Comparison of ENCODE assay signal across 18 cellular contexts in the genomic region with DNA sequence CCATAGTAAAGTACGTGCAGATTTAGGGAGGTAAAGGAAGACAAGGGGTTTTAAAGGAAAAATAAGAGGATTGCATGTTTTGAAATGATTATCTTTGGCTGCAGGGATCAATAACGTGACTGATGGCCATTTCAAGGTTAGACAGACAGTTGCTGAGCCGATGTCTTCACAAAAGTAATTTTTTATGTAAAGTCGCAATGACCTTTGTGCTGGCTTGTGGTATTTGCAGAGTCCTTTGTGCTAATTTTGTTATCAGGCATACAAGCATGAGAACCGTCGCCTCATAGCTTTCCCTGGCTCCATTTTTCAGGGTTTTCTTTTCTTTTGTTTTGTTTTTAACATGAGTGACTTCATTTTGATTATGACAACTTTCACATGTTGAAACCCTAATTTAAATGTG.
DNase-seq lines count a peak whose midpoint lies in the region; ATAC-seq, FAIRE-seq and TF ChIP-seq lines count a peak whose summit lies in the region.
"Had no signal": no experiment of that assay in that cellular context is flagged by ENCODE, and none has a peak within 500 bp of the region (broad histone marks: within the 10 kb centered on the region; RNA-seq: fewer than 3 reads in every experiment).

No MANE protein-coding gene starts in this region.

- H3K27ac ChIP-seq in OCI-LY1 (ENCODE audit: low read depth, low read length, poor library complexity, severe bottlenecking) (no peak overlapping the region), liver (ENCODE audit: low read depth in 1 of 2, low read length in 2 of 2) (no peak overlapping the region)
- H3K27ac ChIP-seq: BLaER1 treated with 17β-estradiol and CSF1 and Interleukin-3, amounts not matched to agents 10 nM and 100 nM; GM23248 had no signal

- no peak overlapping the region for H3K4me3 Mint-ChIP-seq in stimulated activated naive B cell treated with anti-CD40 and anti-IgM and Interleukin-4, amounts not matched to agents 10 μg/mL and 1 μg/mL and 100 μg/mL, for 72 hours
- no peak overlapping the region for H3K4me3 Mint-ChIP-seq in MCF 10A (ENCODE audit: unreplicated experiment)
- H3K4me3 Mint-ChIP-seq in activated naive CD8-positive, alpha-beta T cell treated with anti-CD3 and anti-CD28 coated beads, Interleukin-2, amount 50 U/mL, for 24 hours: no peak overlapping the region
- H3K4me3 Mint-ChIP-seq: B cell; CD8-positive, alpha-beta T cell; IgD-negative memory B cell had no signal

- TF ChIP-seq CTCF in D721Med (IDR thresholded peaks at IDR 0.05; ENCODE audit: insufficient read depth, missing control alignments) (no peak), OCI-LY1 (IDR thresholded peaks at IDR 0.05; ENCODE audit: low read length) (no peak), liver (IDR thresholded peaks at IDR 0.05; ENCODE audit: low read depth, low read length, missing input control) (no peak), MCF 10A (IDR thresholded peaks at IDR 0.05; ENCODE audit: unreplicated experiment) (no peak)

- H3K79me2 ChIP-seq in OCI-LY1 (ENCODE audit: insufficient read depth, low read length): no peaks in the 10 kb centered on the region

- no peaks in the 10 kb centered on the region for H4K20me1 ChIP-seq in OCI-LY1 (ENCODE audit: insufficient read depth, low read length)
- H4K20me1 ChIP-seq: BLaER1 treated with 17β-estradiol and CSF1 and Interleukin-3, amounts not matched to agents 10 nM and 100 nM had no signal

- ATAC-seq in stimulated activated naive B cell treated with anti-CD40 and anti-IgM and Interleukin-4, amounts not matched to agents 10 μg/mL and 1 μg/mL and 100 μg/mL, for 72 hours (replicated peaks): no peak
- no peak for ATAC-seq in activated naive CD8-positive, alpha-beta T cell treated with anti-CD3 and anti-CD28 coated beads, Interleukin-2, amount 50 U/mL, for 24 hours
- ATAC-seq: CD8-positive, alpha-beta T cell had no signal

- peak; percentile 38 for FAIRE-seq in D721Med (lab: Jason Lieb, UNC)
- FAIRE-seq: G401.6, GM12892, GM18507 had no signal

- intact Hi-C loops in MCF 10A (cut with micrococcal nuclease): no loop called here

- DNase-seq in D721Med (ENCODE audit: insufficient read length, low spot score) (no peak), NCI-H2107 treated with DMSO at 0.1 percent for 48 hours (lab: John Stamatoyannopoulos, UW; ENCODE audit: unreplicated experiment) (no peak), MCF 10A (ENCODE audit: unreplicated experiment) (no peak)
- no peak for DNase-seq in stimulated activated naive B cell treated with anti-CD40 and anti-IgM and Interleukin-4, amounts not matched to agents 10 μg/mL and 1 μg/mL and 100 μg/mL, for 72 hours
- no peak for DNase-seq in activated naive CD8-positive, alpha-beta T cell treated with anti-CD3 and anti-CD28 coated beads, Interleukin-2, amount 50 U/mL, for 24 hours
- DNase-seq: 8988T; Calu3; CD8-positive, alpha-beta T cell; GM23248 had no signal

- 40% methylated on average over 6 of the region's 6 CpGs for WGBS in liver

- H3K36me3 ChIP-seq in OCI-LY1 (ENCODE audit: insufficient read depth, low read length) (no peaks in the 10 kb centered on the region), liver (ENCODE audit: control insufficient read depth in 4 of 4, insufficient read depth in 3 of 4, low read depth in 1 of 4, low read length in 3 of 4) (no peaks in the 10 kb centered on the region)
- H3K36me3 ChIP-seq: HAP-1 had no signal

- H2AFZ ChIP-seq in OCI-LY1 (ENCODE audit: low read length): peak overlapping the region; percentile 12; the same call in 1 of the 2 replicates

- no peak overlapping the region for H3K4me2 ChIP-seq in OCI-LY1 (ENCODE audit: low read length)
- H3K4me2 ChIP-seq: BLaER1 treated with 17β-estradiol and CSF1 and Interleukin-3, amounts not matched to agents 10 nM and 100 nM had no signal

- H3K9ac ChIP-seq in OCI-LY1 (ENCODE audit: low read length) (no peak overlapping the region), liver (ENCODE audit: low read depth in 1 of 2, low read length in 2 of 2) (no peak overlapping the region)
- H3K9ac ChIP-seq: BLaER1 treated with 17β-estradiol and CSF1 and Interleukin-3, amounts not matched to agents 10 nM and 100 nM; GM23248 had no signal

- H3K9me2 ChIP-seq in OCI-LY1 (ENCODE audit: low read depth, low read length): no peaks in the 10 kb centered on the region

- no peaks in the 10 kb centered on the region for H3K27me3 Mint-ChIP-seq in stimulated activated naive B cell treated with anti-CD40 and anti-IgM and Interleukin-4, amounts not matched to agents 10 μg/mL and 1 μg/mL and 100 μg/mL, for 72 hours
- H3K27me3 Mint-ChIP-seq in MCF 10A (ENCODE audit: insufficient read depth, unreplicated experiment): no peaks in the 10 kb centered on the region
- no peaks in the 10 kb centered on the region for H3K27me3 Mint-ChIP-seq in activated naive CD8-positive, alpha-beta T cell treated with anti-CD3 and anti-CD28 coated beads, Interleukin-2, amount 50 U/mL, for 24 hours
- H3K27me3 Mint-ChIP-seq: B cell, IgD-negative memory B cell had no signal

- H3K4me1 ChIP-seq in OCI-LY1 (ENCODE audit: insufficient read depth, low read length, severe bottlenecking) (no peaks in the 10 kb centered on the region), liver (ENCODE audit: control insufficient read depth in 4 of 4, insufficient read depth in 4 of 4, low read length in 3 of 4) (peaks cover 0 to 4% (median 0%) of the 10 kb centered on the region in 4 donors)
- H3K4me1 ChIP-seq: BLaER1 treated with 17β-estradiol and CSF1 and Interleukin-3, amounts not matched to agents 10 nM and 100 nM; HAP-1 had no signal

- no peaks in the 10 kb centered on the region for H3K4me1 Mint-ChIP-seq in stimulated activated naive B cell treated with anti-CD40 and anti-IgM and Interleukin-4, amounts not matched to agents 10 μg/mL and 1 μg/mL and 100 μg/mL, for 72 hours
- H3K4me1 Mint-ChIP-seq in MCF 10A (ENCODE audit: insufficient read depth, unreplicated experiment): no peaks in the 10 kb centered on the region
- no peaks in the 10 kb centered on the region for H3K4me1 Mint-ChIP-seq in activated naive CD8-positive, alpha-beta T cell treated with anti-CD3 and anti-CD28 coated beads, Interleukin-2, amount 50 U/mL, for 24 hours
- H3K4me1 Mint-ChIP-seq: B cell, IgD-negative memory B cell had no signal

- peaks cover 6% of the 10 kb centered on the region for H3K9me3 ChIP-seq in OCI-LY1 (ENCODE audit: low read length)
- peaks cover 0 to 3% (median under 1%) of the 10 kb centered on the region in 4 donors for H3K9me3 ChIP-seq in liver (ENCODE audit: control insufficient read depth in 4 of 4, low read length in 3 of 4)
- H3K9me3 ChIP-seq: HAP-1 had no signal

- CTCF ChIA-PET in MCF 10A (lab: Yijun Ruan, JAX): no interaction called here

- H3K27me3 ChIP-seq in OCI-LY1 (ENCODE audit: insufficient read depth, low read length): no peaks in the 10 kb centered on the region
- no peaks in the 10 kb centered on the region for H3K27me3 ChIP-seq in liver (ENCODE audit: control insufficient read depth in 4 of 4, insufficient read depth in 4 of 4, low read length in 3 of 4)
- H3K27me3 ChIP-seq: BLaER1 treated with 17β-estradiol and CSF1 and Interleukin-3, amounts not matched to agents 10 nM and 100 nM had no signal

- peaks cover 0 to 3% of the 10 kb centered on the region in 2 donors for H3K9me3 Mint-ChIP-seq in stimulated activated naive B cell treated with anti-CD40 and anti-IgM and Interleukin-4, amounts not matched to agents 10 μg/mL and 1 μg/mL and 100 μg/mL, for 72 hours
- H3K9me3 Mint-ChIP-seq in MCF 10A (ENCODE audit: unreplicated experiment): no peaks in the 10 kb centered on the region
- H3K9me3 Mint-ChIP-seq in activated naive CD8-positive, alpha-beta T cell treated with anti-CD3 and anti-CD28 coated beads, Interleukin-2, amount 50 U/mL, for 24 hours: no peaks in the 10 kb centered on the region
- H3K9me3 Mint-ChIP-seq: CD8-positive, alpha-beta T cell had no signal

- TF ChIP-seq RAD21 in liver (IDR thresholded peaks at IDR 0.05): no peak

- no TSS peak for BruUV-seq in MCF 10A (replicated peaks; lab: Mats Ljungman, UMichigan)

- peak overlapping the region; percentile 17 for H3K27ac Mint-ChIP-seq in stimulated activated naive B cell treated with anti-CD40 and anti-IgM and Interleukin-4, amounts not matched to agents 10 μg/mL and 1 μg/mL and 100 μg/mL, for 72 hours
- H3K27ac Mint-ChIP-seq in MCF 10A (ENCODE audit: low read depth, unreplicated experiment): no peak overlapping the region
- H3K27ac Mint-ChIP-seq in activated naive CD8-positive, alpha-beta T cell treated with anti-CD3 and anti-CD28 coated beads, Interleukin-2, amount 50 U/mL, for 24 hours: no peak overlapping the region
- H3K27ac Mint-ChIP-seq: B cell; CD8-positive, alpha-beta T cell; IgD-negative memory B cell had no signal

- H3K36me3 Mint-ChIP-seq in stimulated activated naive B cell treated with anti-CD40 and anti-IgM and Interleukin-4, amounts not matched to agents 10 μg/mL and 1 μg/mL and 100 μg/mL, for 72 hours: no peaks in the 10 kb centered on the region
- peaks cover 6% of the 10 kb centered on the region for H3K36me3 Mint-ChIP-seq in MCF 10A (ENCODE audit: insufficient read depth, unreplicated experiment)
- no peaks in the 10 kb centered on the region for H3K36me3 Mint-ChIP-seq in activated naive CD8-positive, alpha-beta T cell treated with anti-CD3 and anti-CD28 coated beads, Interleukin-2, amount 50 U/mL, for 24 hours (ENCODE audit: low read depth)
- H3K36me3 Mint-ChIP-seq: CD8-positive, alpha-beta T cell; IgD-negative memory B cell had no signal

- H3F3A ChIP-seq in OCI-LY1 (ENCODE audit: insufficient read depth, low read length): no peaks in the 10 kb centered on the region

- POLR2A ChIA-PET in MCF 10A (lab: Yijun Ruan, JAX): no interaction called here

- H3K4me3 ChIP-seq in OCI-LY1 (ENCODE audit: low read depth, low read length, poor library complexity, severe bottlenecking) (no peak overlapping the region), liver (ENCODE audit: low read depth in 1 of 3, low read length in 3 of 3) (no peak overlapping the region)
- H3K4me3 ChIP-seq: BLaER1 treated with 17β-estradiol and CSF1 and Interleukin-3, amounts not matched to agents 10 nM and 100 nM; GM23248; HAP-1 had no signal

TF ChIP-seq in liver, 16 proteins besides CTCF, POLR2A, EP300 and RAD21:
- TF ChIP-seq GABPA (IDR thresholded peaks at IDR 0.05 in 1 of 2, conservative IDR thresholded peaks at IDR 0.05 in 1 of 2) (no peak), HNF4A (conservative IDR thresholded peaks at IDR 0.05) (peak in 1 of 2 donors; percentile 41), SP1 (IDR thresholded peaks at IDR 0.05) (peak; percentile 29), FOXA1 (IDR thresholded peaks at IDR 0.05) (no peak), NR2F2 (IDR thresholded peaks at IDR 0.05) (no peak), JUND (IDR thresholded peaks at IDR 0.05) (no peak)
- TF ChIP-seq, protein P1, sequence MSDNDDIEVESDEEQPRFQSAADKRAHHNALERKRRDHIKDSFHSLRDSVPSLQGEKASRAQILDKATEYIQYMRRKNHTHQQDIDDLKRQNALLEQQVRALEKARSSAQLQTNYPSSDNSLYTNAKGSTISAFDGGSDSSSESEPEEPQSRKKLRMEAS (IDR thresholded peaks at IDR 0.05): no peak
